In the genomic region with DNA sequence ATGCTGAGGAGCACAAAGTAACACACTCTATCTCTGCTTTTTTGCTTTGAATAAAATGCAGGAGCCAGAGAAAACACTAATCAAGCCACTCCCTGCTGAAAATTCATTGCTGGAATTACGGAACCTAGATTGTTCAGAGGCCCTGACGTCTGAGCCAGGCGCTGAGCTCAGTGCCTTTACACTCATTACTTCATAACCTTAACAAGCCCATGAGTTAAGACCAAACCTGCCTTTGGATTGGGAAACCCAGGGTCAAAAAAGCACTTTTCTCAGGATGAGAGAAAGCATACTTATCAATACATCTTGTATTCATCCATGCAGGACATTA, we compare ENCODE assay signal across 8 cellular contexts. TPM values are rescaled to one million over a fixed set of nuclear protein-coding genes. Genes with fewer than 3 reads are reported as not detected.
DNase-seq lines count a peak whose midpoint lies in the region; ATAC-seq and TF ChIP-seq lines count a peak whose summit lies in the region.

No MANE protein-coding gene starts in this region.

- H3K27ac ChIP-seq in HUES6 (ENCODE audit: low read depth, low read length), result no peak overlapping the region; the same call in 1 of the 2 replicates
- peak overlapping the region; percentile 16 for H3K27ac ChIP-seq in iPS-20b (ENCODE audit: low read length)

- H3K27me3 ChIP-seq in HUES6 (ENCODE audit: control insufficient read depth, insufficient read depth, low read length), result no peaks in the 10 kb centered on the region
- H3K27me3 ChIP-seq in iPS-20b (ENCODE audit: insufficient read depth, low read length), result no peaks in the 10 kb centered on the region

- TF ChIP-seq CTCF in Calu3 (IDR thresholded peaks at IDR 0.05; ENCODE audit: unreplicated experiment), result no peak

- H3K9me3 Mint-ChIP-seq in Calu3 (ENCODE audit: low read depth, unreplicated experiment), result no peaks in the 10 kb centered on the region

- peak overlapping the region; percentile 83 for H3K4me3 Mint-ChIP-seq in Calu3 (ENCODE audit: low read depth, unreplicated experiment)

- CTCF ChIA-PET in Calu3 (lab: Charles Lee), result interaction anchor here (0.9 to 1.9 kb wide), 3 partner anchors 10 to 27 kb away, joined by 3 to 14 read pairs (median 7); no protein-coding TSS in a partner anchor

- H3K4me1 Mint-ChIP-seq in Calu3 (ENCODE audit: low read depth, unreplicated experiment), result peaks cover 32% of the 10 kb centered on the region

- DNase-seq in Calu3 (no peak), amniotic epithelial cell (ENCODE audit: low read depth) (peak; percentile 77), NCI-H187 treated with DMSO at 0.1 percent for 48 hours (lab: John Stamatoyannopoulos, UW) (no peak)
- peak; percentile 17 for DNase-seq in stimulated activated naive CD8-positive, alpha-beta T cell treated with anti-CD3 and anti-CD28 coated beads, Interleukin-15, Interleukin-2, amounts not matched to agents 100 U/mL and 50 U/mL, for 24 hours
- no peak for DNase-seq in effector CD4-positive, alpha-beta T cell

- H3K27ac Mint-ChIP-seq in Calu3 (ENCODE audit: unreplicated experiment), result peak overlapping the region; percentile 98

- H3K4me1 ChIP-seq in HUES6 (ENCODE audit: control insufficient read depth, insufficient read depth, low read length), result peaks cover 35% of the 10 kb centered on the region
- peaks cover 23% of the 10 kb centered on the region for H3K4me1 ChIP-seq in iPS-20b (ENCODE audit: insufficient read depth, low read length)

- peaks cover 14% of the 10 kb centered on the region for H3K36me3 Mint-ChIP-seq in Calu3 (ENCODE audit: insufficient read depth, unreplicated experiment)

- BruUV-seq in Calu3 (replicated peaks; lab: Mats Ljungman, UMichigan), result no TSS peak

- peak overlapping the region; percentile 81 for H3K4me3 ChIP-seq in HUES6 (ENCODE audit: low read depth, low read length)
- H3K4me3 ChIP-seq in iPS-20b (ENCODE audit: low read length), result peak overlapping the region; percentile 85

- no peaks in the 10 kb centered on the region for H3K27me3 Mint-ChIP-seq in Calu3 (ENCODE audit: unreplicated experiment)

- H3K9me3 ChIP-seq in HUES6 (ENCODE audit: control insufficient read depth, insufficient read depth, low read depth, low read length) (no peaks in the 10 kb centered on the region), iPS-20b (ENCODE audit: insufficient read depth, low read depth, low read length) (no peaks in the 10 kb centered on the region)

- intact Hi-C loops in Calu3 (cut with micrococcal nuclease; ENCODE audit: unreplicated experiment), result loop anchor here (2.0 kb wide), 1 partner anchor 18 kb away; no protein-coding TSS in a partner anchor

- H3K36me3 ChIP-seq in HUES6 (ENCODE audit: control insufficient read depth, insufficient read depth, low read length) (no peaks in the 10 kb centered on the region), iPS-20b (ENCODE audit: insufficient read depth, low read depth, low read length) (no peaks in the 10 kb centered on the region)

- ATAC-seq in GM21367 (IDR thresholded peaks at IDR 0.05; ENCODE audit: unreplicated experiment), result peak; percentile 13
- ATAC-seq in stimulated activated naive CD8-positive, alpha-beta T cell treated with anti-CD3 and anti-CD28 coated beads, Interleukin-15, Interleukin-2, amounts not matched to agents 100 U/mL and 50 U/mL, for 24 hours, result peak; percentile 5

- H3K9ac ChIP-seq in HUES6 (ENCODE audit: low read length) (peak overlapping the region; percentile 87), iPS-20b (ENCODE audit: low read depth, low read length) (peak overlapping the region; percentile 88)

RNA-seq across cellular contexts. Expression of a gene that starts 0.8 kb away (rescaled TPM):
- 27.0 and 41.9 TPM in 2 replicates for total RNA-seq in Calu3 (2022)

Comparison
In these comparisons a context has a peak if more than half of its experiments do, and no peak if none do; other contexts are left out.
1. DNase-seq: peak in amniotic epithelial cell (single experiment) and stimulated activated naive CD8-positive, alpha-beta T cell treated with anti-CD3 and anti-CD28 coated beads, Interleukin-15, Interleukin-2, amounts not matched to agents 100 U/mL and 50 U/mL, for 24 hours (single experiment); none in Calu3 (single experiment), NCI-H187 treated with DMSO at 0.1 percent for 48 hours (single experiment) and effector CD4-positive, alpha-beta T cell (single experiment).